In the genomic region with DNA sequence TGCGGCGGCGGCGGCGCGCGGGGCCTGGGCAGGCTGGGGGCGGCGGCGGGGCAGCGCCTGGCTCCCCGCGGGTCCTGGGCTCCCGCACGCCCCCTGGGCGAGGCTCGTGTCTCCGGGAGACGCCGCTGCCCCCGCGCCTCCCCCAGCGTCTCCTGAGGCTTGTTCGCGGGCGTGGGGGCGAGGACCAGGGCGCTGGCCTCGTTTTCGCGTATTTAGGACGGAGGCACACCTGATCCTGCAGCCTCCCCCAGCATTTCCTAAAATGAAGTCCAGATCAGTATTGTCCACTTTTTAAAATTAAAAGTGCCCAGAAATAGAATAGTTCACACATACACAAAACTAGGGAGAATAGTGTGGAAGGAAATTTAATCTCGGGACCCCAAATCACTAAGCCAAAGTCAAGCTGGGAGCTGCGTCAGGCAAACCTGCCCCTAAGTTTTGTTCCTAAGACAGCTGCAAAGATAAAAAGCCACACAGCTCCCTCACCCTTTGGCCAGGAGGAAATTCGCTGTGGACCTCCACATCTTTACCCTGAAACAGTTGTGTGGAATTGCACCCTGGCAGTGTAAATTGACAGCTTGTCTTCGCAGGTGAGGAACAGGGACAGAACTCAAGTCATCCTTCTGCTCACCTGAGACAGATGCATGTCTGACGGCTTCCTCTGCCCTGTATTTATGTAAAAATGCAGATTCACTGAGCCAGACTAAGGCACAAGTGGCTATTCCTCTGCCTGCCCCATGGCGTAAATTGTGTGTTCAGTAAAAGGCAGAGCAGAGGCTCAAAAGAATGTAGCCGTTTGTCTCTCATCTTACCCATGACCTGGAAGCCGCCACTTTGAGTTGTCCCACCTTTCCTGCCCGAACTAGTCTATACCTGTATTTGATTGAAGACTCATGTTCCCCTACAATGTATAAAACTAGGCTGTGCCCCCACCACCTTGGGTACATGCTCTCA, we compare ENCODE assay signal across 8 cellular contexts. TPM values are rescaled to one million over a fixed set of nuclear protein-coding genes. Genes with fewer than 3 reads are reported as not detected.
DNase-seq lines count a peak whose midpoint lies in the region; ATAC-seq, FAIRE-seq and TF ChIP-seq lines count a peak whose summit lies in the region.

No MANE protein-coding gene starts in this region.

- no peak for TF ChIP-seq CTCF in CD4-positive, alpha-beta T cell (IDR thresholded peaks at IDR 0.05)
- TF ChIP-seq CTCF in dorsolateral prefrontal cortex (IDR thresholded peaks at IDR 0.05 in 54 of 56, conservative IDR thresholded peaks at IDR 0.05 in 2 of 56; ENCODE audit: low read depth in 1 of 56, partially characterized antibody in 56 of 56) (peak in 7 of 56 donors; percentile 2 to 23 (median 7)), neural cell (IDR thresholded peaks at IDR 0.05; ENCODE audit: poor library complexity, severe bottlenecking) (no peak), D721Med (IDR thresholded peaks at IDR 0.05; ENCODE audit: insufficient read depth, missing control alignments) (no peak)

- H3K9me3 ChIP-seq in CD4-positive, alpha-beta T cell (ENCODE audit: control insufficient read depth, low read length), result no peaks in the 10 kb centered on the region
- no peaks in the 10 kb centered on the region for H3K9me3 ChIP-seq in MG63
- H3K9me3 ChIP-seq in neural cell (ENCODE audit: low read length), result no peaks in the 10 kb centered on the region

- no peaks in the 10 kb centered on the region for H3K27me3 ChIP-seq in CD4-positive, alpha-beta T cell (ENCODE audit: control insufficient read depth, insufficient read depth, low read length)
- H3K27me3 ChIP-seq in MG63 (no peaks in the 10 kb centered on the region), dorsolateral prefrontal cortex (no peaks in the 10 kb centered on the region), neural cell (ENCODE audit: insufficient read depth, low read depth, low read length) (no peaks in the 10 kb centered on the region)

- H3K4me1 Mint-ChIP-seq in CD4-positive, alpha-beta T cell (ENCODE audit: low read depth), result peaks cover 51% of the 10 kb centered on the region

- no peaks in the 10 kb centered on the region for H3K27me3 Mint-ChIP-seq in CD4-positive, alpha-beta T cell

- no peak overlapping the region for H3K27ac ChIP-seq in CD4-positive, alpha-beta T cell (ENCODE audit: low read depth, low read length)
- H3K27ac ChIP-seq in dorsolateral prefrontal cortex, result peak overlapping the region in 49 of 59 donors; percentile 43 to 96 (median 86)
- peak overlapping the region; percentile 56 for H3K27ac ChIP-seq in neural cell (ENCODE audit: low read length)

- CTCF ChIA-PET in CD4-positive, alpha-beta T cell (lab: Charles Lee), result interaction anchor here (1.3 kb wide), 1 partner anchor 118 kb away, joined by 3 read pairs; no protein-coding TSS in a partner anchor

- H3K36me3 Mint-ChIP-seq in CD4-positive, alpha-beta T cell (ENCODE audit: low read depth), result peaks cover 40% of the 10 kb centered on the region

- peak overlapping the region; percentile 87 for H3K4me3 Mint-ChIP-seq in CD4-positive, alpha-beta T cell

- H3K9me3 Mint-ChIP-seq in CD4-positive, alpha-beta T cell, result no peaks in the 10 kb centered on the region

- TF ChIP-seq EP300 in neural cell (conservative IDR thresholded peaks at IDR 0.05; ENCODE audit: poor library complexity, severe bottlenecking), result no peak

- H3K9ac ChIP-seq in neural cell (ENCODE audit: low read length), result peak overlapping the region; percentile 85

- DNase-seq in CD4-positive, alpha-beta T cell, result no peak
- DNase-seq in MG63, result no peak
- DNase-seq in dorsolateral prefrontal cortex, result peak in 2 of 10 donors; percentile 23 to 55
- DNase-seq in D721Med (ENCODE audit: insufficient read length, low spot score), result no peak
- DNase-seq in NCI-H1694 treated with DMSO at 0.1 percent for 48 hours (lab: John Stamatoyannopoulos, UW), result no peak

- no peak for ATAC-seq in CD4-positive, alpha-beta T cell (ENCODE audit: poor library complexity)
- ATAC-seq in HG02885 (IDR thresholded peaks at IDR 0.05; ENCODE audit: poor library complexity, unreplicated experiment), result no peak
- no peak for ATAC-seq in GM18520 (IDR thresholded peaks at IDR 0.05; ENCODE audit: unreplicated experiment)

- no peaks in the 10 kb centered on the region for H3F3A ChIP-seq in neural cell (ENCODE audit: insufficient read depth, low read length, poor library complexity, severe bottlenecking)

- H3K36me3 ChIP-seq in MG63 (peaks cover 5% of the 10 kb centered on the region; the same call in 1 of the 2 replicates), neural cell (ENCODE audit: insufficient read depth, low read length) (peaks cover 4% of the 10 kb centered on the region)

- H2AFZ ChIP-seq in neural cell (ENCODE audit: low read depth, low read length), result no peak overlapping the region

- intact Hi-C loops in CD4-positive, alpha-beta T cell (cut with DNase I, micrococcal nuclease), result loop anchor here (1.0 to 5.0 kb wide), 6 partner anchors 118 to 733 kb away; a partner anchor contains a TSS
- intact Hi-C loops in dorsolateral prefrontal cortex (cut with DNase I), result loop anchor here in 1 of 2 donors (10.0 kb wide), 2 partner anchors 649 to 739 kb away; a partner anchor contains a TSS

- H4K20me1 ChIP-seq in neural cell (ENCODE audit: insufficient read depth), result no peaks in the 10 kb centered on the region

- H3K9me2 ChIP-seq in neural cell (ENCODE audit: insufficient read depth, low read length), result no peaks in the 10 kb centered on the region

- peak overlapping the region; percentile 21 for H3K4me2 ChIP-seq in neural cell (ENCODE audit: low read length)

- POLR2A ChIA-PET in CD4-positive, alpha-beta T cell (lab: Charles Lee), result interaction anchor here (1.9 kb wide), 1 partner anchor 118 kb away, joined by 15 read pairs; no protein-coding TSS in a partner anchor

- peak overlapping the region; percentile 85 for H3K27ac Mint-ChIP-seq in CD4-positive, alpha-beta T cell

- FAIRE-seq in D721Med (lab: Jason Lieb, UNC), result no peak

- TF ChIP-seq RAD21 in neural cell (conservative IDR thresholded peaks at IDR 0.05), result no peak

- H3K4me3 ChIP-seq in MG63 (peak overlapping the region; percentile 74), dorsolateral prefrontal cortex (peak overlapping the region; percentile 47 to 99 (median 86)), neural cell (ENCODE audit: low read length) (peak overlapping the region; percentile 86)

- peaks cover 5% of the 10 kb centered on the region for H3K79me2 ChIP-seq in neural cell (replicated peaks; ENCODE audit: insufficient read depth, low read length)

TF ChIP-seq in neural cell, 6 proteins besides CTCF, POLR2A, EP300 and RAD21:
- TF ChIP-seq, protein P1, sequence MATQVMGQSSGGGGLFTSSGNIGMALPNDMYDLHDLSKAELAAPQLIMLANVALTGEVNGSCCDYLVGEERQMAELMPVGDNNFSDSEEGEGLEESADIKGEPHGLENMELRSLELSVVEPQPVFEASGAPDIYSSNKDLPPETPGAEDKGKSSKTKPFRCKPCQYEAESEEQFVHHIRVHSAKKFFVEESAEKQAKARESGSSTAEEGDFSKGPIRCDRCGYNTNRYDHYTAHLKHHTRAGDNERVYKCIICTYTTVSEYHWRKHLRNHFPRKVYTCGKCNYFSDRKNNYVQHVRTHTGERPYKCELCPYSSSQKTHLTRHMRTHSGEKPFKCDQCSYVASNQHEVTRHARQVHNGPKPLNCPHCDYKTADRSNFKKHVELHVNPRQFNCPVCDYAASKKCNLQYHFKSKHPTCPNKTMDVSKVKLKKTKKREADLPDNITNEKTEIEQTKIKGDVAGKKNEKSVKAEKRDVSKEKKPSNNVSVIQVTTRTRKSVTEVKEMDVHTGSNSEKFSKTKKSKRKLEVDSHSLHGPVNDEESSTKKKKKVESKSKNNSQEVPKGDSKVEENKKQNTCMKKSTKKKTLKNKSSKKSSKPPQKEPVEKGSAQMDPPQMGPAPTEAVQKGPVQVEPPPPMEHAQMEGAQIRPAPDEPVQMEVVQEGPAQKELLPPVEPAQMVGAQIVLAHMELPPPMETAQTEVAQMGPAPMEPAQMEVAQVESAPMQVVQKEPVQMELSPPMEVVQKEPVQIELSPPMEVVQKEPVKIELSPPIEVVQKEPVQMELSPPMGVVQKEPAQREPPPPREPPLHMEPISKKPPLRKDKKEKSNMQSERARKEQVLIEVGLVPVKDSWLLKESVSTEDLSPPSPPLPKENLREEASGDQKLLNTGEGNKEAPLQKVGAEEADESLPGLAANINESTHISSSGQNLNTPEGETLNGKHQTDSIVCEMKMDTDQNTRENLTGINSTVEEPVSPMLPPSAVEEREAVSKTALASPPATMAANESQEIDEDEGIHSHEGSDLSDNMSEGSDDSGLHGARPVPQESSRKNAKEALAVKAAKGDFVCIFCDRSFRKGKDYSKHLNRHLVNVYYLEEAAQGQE (IDR thresholded peaks at IDR 0.05; ENCODE audit: borderline replicate concordance), result no peak
- peak; percentile 1 for TF ChIP-seq SMC3 (conservative IDR thresholded peaks at IDR 0.05; ENCODE audit: poor library complexity)

RNA-seq across cellular contexts. Expression of a gene that starts 0.7 kb away (rescaled TPM):
- total RNA-seq in CD4-positive, alpha-beta T cell, result 10 to 100 TPM; 20.7 to 22.2 TPM
- total RNA-seq in MG63 (2014; rRNA removed; shearing (Covaris generic); ENCODE audit: low replicate concordance), result 16.6 and 16.7 TPM in 2 replicates
- total RNA-seq in dorsolateral prefrontal cortex, result 100 to 1,000 TPM in 1 of 120 experiments, 10 to 100 TPM in 119; 30.5 to 104 (median 66.4) TPM
- polyA plus RNA-seq in neural cell, result 118 and 139 TPM in 2 replicates
- polyA minus RNA-seq in neural cell, result 83.0 and 98.6 TPM in 2 replicates
